Comparison of ENCODE assay signal across 22 cellular contexts in the genomic region with DNA sequence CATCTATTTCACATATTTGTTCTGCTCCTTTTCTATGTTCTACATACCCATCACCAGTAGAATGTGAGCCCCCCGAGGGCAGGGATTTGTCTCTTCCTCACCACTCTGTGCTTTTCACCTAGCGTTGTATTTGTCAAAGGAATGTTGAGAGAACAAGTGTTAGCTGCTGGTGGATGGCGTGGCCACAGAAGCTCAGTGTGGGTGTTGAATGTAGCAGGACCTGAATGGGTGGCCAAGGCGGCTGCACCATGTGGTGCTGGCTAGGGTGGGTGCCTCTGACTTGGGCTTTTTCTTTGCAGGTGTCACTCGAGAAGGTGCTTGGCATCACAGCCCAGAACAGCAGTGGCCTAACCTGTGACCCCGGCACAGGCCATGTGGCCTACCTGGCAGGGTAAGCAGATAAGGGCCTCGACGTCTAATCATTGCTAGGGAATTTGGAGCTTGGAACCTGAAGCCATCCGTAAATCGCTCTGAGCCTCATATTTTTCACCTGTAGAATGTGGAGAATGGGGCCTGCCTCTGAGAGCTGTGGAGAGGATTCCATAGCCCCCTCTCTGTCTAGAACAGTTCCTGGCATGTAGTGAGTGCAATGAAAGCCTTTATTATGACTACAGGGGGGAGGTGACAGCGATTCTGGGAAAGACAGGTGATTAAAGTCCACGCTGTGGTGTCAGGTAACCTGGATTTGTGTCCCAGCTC. TPM values are rescaled to one million over a fixed set of nuclear protein-coding genes. Genes with fewer than 3 reads are reported as not detected.
DNase-seq lines count a peak whose midpoint lies in the region; ATAC-seq and TF ChIP-seq lines count a peak whose summit lies in the region.
"Had no signal": no experiment of that assay in that cellular context is flagged by ENCODE, and none has a peak within 500 bp of the region (broad histone marks: within the 10 kb centered on the region; RNA-seq: fewer than 3 reads in every experiment).

No MANE protein-coding gene starts in this region.

- peak; percentile 44 for DNase-seq in COLO668 (lab: John Stamatoyannopoulos, UW; ENCODE audit: unreplicated experiment)
- DNase-seq in HuH-7 (ENCODE audit: low spot score): peak; percentile 44
- DNase-seq in endodermal cell: no peak
- no peak for DNase-seq in neural crest cell (ENCODE audit: low read depth, low spot score)
- no peak for DNase-seq in lower lobe of right lung
- no peak for DNase-seq in NAMALWA (ENCODE audit: low spot score)
- DNase-seq: activated CD4-positive, alpha-beta T cell treated with anti-CD3 and anti-CD28 coated beads for 48 hours; activated CD8-positive, alpha-beta memory T cell treated with anti-CD3 and anti-CD28 coated beads, Interleukin-2, amount 10 ng/mL, durations not matched to agents 7 days and 5 days; activated T-cell treated with anti-CD3 and anti-CD28 coated beads, Interleukin-2, amount 50 U/mL, for 72 hours; caudate nucleus; CD4-positive, CD25-positive, alpha-beta regulatory T cell; NCI-H2171; NCI-H69; RPMI8226; stimulated activated CD4-positive, alpha-beta T cell treated with anti-CD3 and anti-CD28 coated beads, Interleukin-2, amount 100 ng/mL, for 24 hours; testis had no signal

- H3K9me3 Mint-ChIP-seq in endodermal cell (no peaks in the 10 kb centered on the region), neural crest cell (no peaks in the 10 kb centered on the region)
- no peaks in the 10 kb centered on the region for H3K9me3 Mint-ChIP-seq in activated T-helper 17 cell treated with anti-CD3 and anti-CD28 coated beads, Interleukin-2, amount 50 U/mL, for 72 hours
- H3K9me3 Mint-ChIP-seq: activated naive CD4-positive, alpha-beta T cell treated with anti-CD3 and anti-CD28 coated beads, Interleukin-2, amount 50 U/mL, for 24 hours; activated T-cell treated with anti-CD3 and anti-CD28 coated beads, Interleukin-2, amount 50 U/mL, for 72 hours; CD4-positive, CD25-positive, alpha-beta regulatory T cell; neural progenitor cell; stimulated activated memory B cell treated with anti-CD40 and anti-IgM and Interleukin-4, amounts not matched to agents 10 μg/mL and 1 μg/mL and 100 μg/mL, for 72 hours had no signal

- no peak overlapping the region for H3K27ac ChIP-seq in endodermal cell (ENCODE audit: low read depth, low read length)
- H3K27ac ChIP-seq in lower lobe of right lung: no peak overlapping the region
- H3K27ac ChIP-seq: ascending aorta, neural progenitor cell, testis had no signal

- H3K4me3 ChIP-seq in endodermal cell (ENCODE audit: low read length) (peak overlapping the region; percentile 31), lower lobe of right lung (no peak overlapping the region)
- H3K4me3 ChIP-seq: ascending aorta, neural progenitor cell, testis had no signal

- H3K36me3 Mint-ChIP-seq in endodermal cell (ENCODE audit: low read depth) (peaks cover 28% of the 10 kb centered on the region), neural crest cell (ENCODE audit: low read depth) (peaks cover 6% of the 10 kb centered on the region)
- peaks cover 9% of the 10 kb centered on the region for H3K36me3 Mint-ChIP-seq in activated T-helper 17 cell treated with anti-CD3 and anti-CD28 coated beads, Interleukin-2, amount 50 U/mL, for 72 hours (ENCODE audit: low read depth)
- H3K36me3 Mint-ChIP-seq: activated naive CD4-positive, alpha-beta T cell treated with anti-CD3 and anti-CD28 coated beads, Interleukin-2, amount 50 U/mL, for 24 hours; CD4-positive, CD25-positive, alpha-beta regulatory T cell; stimulated activated memory B cell treated with anti-CD40 and anti-IgM and Interleukin-4, amounts not matched to agents 10 μg/mL and 1 μg/mL and 100 μg/mL, for 72 hours had no signal

- H3K4me1 Mint-ChIP-seq in endodermal cell (peaks cover 19% of the 10 kb centered on the region), neural crest cell (peaks cover 26% of the 10 kb centered on the region)
- H3K4me1 Mint-ChIP-seq in activated T-helper 17 cell treated with anti-CD3 and anti-CD28 coated beads, Interleukin-2, amount 50 U/mL, for 72 hours: peaks cover 5% of the 10 kb centered on the region

- TF ChIP-seq CTCF in endodermal cell (conservative IDR thresholded peaks at IDR 0.05) (no peak), neural crest cell (conservative IDR thresholded peaks at IDR 0.05) (no peak), lower lobe of right lung (IDR thresholded peaks at IDR 0.05) (no peak)

- H3K27me3 ChIP-seq in endodermal cell (ENCODE audit: control insufficient read depth, insufficient read depth, low read length, poor library complexity, severe bottlenecking) (no peaks in the 10 kb centered on the region), lower lobe of right lung (ENCODE audit: low read depth) (no peaks in the 10 kb centered on the region)
- H3K27me3 ChIP-seq: ascending aorta, neural progenitor cell, testis had no signal

- peak overlapping the region; percentile 13 for H3K9ac ChIP-seq in endodermal cell (ENCODE audit: extremely low read depth, low read length, poor library complexity, severe bottlenecking)

- H3K4me1 ChIP-seq in endodermal cell (ENCODE audit: control insufficient read depth, insufficient read depth, low read length): peaks cover 3% of the 10 kb centered on the region
- H3K4me1 ChIP-seq in lower lobe of right lung: peaks cover 11% of the 10 kb centered on the region

- no peak for ATAC-seq in activated T-helper 17 cell treated with anti-CD3 and anti-CD28 coated beads, Interleukin-2, amount 50 U/mL, for 72 hours (replicated peaks)
- ATAC-seq in lower lobe of right lung: no peak
- ATAC-seq: activated CD8-positive, alpha-beta memory T cell treated with anti-CD3 and anti-CD28 coated beads, Interleukin-2, amount 10 ng/mL, durations not matched to agents 7 days and 5 days; activated T-cell treated with anti-CD3 and anti-CD28 coated beads, Interleukin-2, amount 50 U/mL, for 72 hours; stimulated activated memory B cell treated with anti-CD40 and anti-IgM and Interleukin-4, amounts not matched to agents 10 μg/mL and 1 μg/mL and 100 μg/mL, for 72 hours had no signal

- intact Hi-C loops in lower lobe of right lung (cut with DNase I): no loop called here

- peaks cover under 1% of the 10 kb centered on the region for H3K27me3 Mint-ChIP-seq in endodermal cell (ENCODE audit: insufficient read depth)
- H3K27me3 Mint-ChIP-seq in neural crest cell (ENCODE audit: low read depth): no peaks in the 10 kb centered on the region
- no peaks in the 10 kb centered on the region for H3K27me3 Mint-ChIP-seq in activated T-helper 17 cell treated with anti-CD3 and anti-CD28 coated beads, Interleukin-2, amount 50 U/mL, for 72 hours
- H3K27me3 Mint-ChIP-seq: activated CD8-positive, alpha-beta memory T cell treated with anti-CD3 and anti-CD28 coated beads, Interleukin-2, amount 10 ng/mL, durations not matched to agents 7 days and 5 days; activated naive CD4-positive, alpha-beta T cell treated with anti-CD3 and anti-CD28 coated beads, Interleukin-2, amount 50 U/mL, for 24 hours; stimulated activated memory B cell treated with anti-CD40 and anti-IgM and Interleukin-4, amounts not matched to agents 10 μg/mL and 1 μg/mL and 100 μg/mL, for 72 hours had no signal

- H3K9me3 ChIP-seq in endodermal cell (ENCODE audit: control insufficient read depth, low read length) (no peaks in the 10 kb centered on the region), lower lobe of right lung (no peaks in the 10 kb centered on the region)
- H3K9me3 ChIP-seq: ascending aorta, testis had no signal

- peaks cover 17% of the 10 kb centered on the region for H3K36me3 ChIP-seq in endodermal cell (ENCODE audit: control insufficient read depth, insufficient read depth, low read length)
- no peaks in the 10 kb centered on the region for H3K36me3 ChIP-seq in lower lobe of right lung
- H3K36me3 ChIP-seq: ascending aorta, neural progenitor cell had no signal

- 93 to 95% methylated on average over 8 to 12 of the region's 12 CpGs for WGBS in endodermal cell (ENCODE audit: insufficient coverage in 1 of 2, insufficient read length in 1 of 2), 2 experiments

- H3K27ac Mint-ChIP-seq in endodermal cell (peak overlapping the region; percentile 67), neural crest cell (ENCODE audit: unreplicated experiment) (no peak overlapping the region)
- no peak overlapping the region for H3K27ac Mint-ChIP-seq in activated T-helper 17 cell treated with anti-CD3 and anti-CD28 coated beads, Interleukin-2, amount 50 U/mL, for 72 hours
- H3K27ac Mint-ChIP-seq: activated CD8-positive, alpha-beta memory T cell treated with anti-CD3 and anti-CD28 coated beads, Interleukin-2, amount 10 ng/mL, durations not matched to agents 7 days and 5 days; activated naive CD4-positive, alpha-beta T cell treated with anti-CD3 and anti-CD28 coated beads, Interleukin-2, amount 50 U/mL, for 24 hours; activated T-cell treated with anti-CD3 and anti-CD28 coated beads, Interleukin-2, amount 50 U/mL, for 72 hours; neural progenitor cell; stimulated activated memory B cell treated with anti-CD40 and anti-IgM and Interleukin-4, amounts not matched to agents 10 μg/mL and 1 μg/mL and 100 μg/mL, for 72 hours had no signal

- no peak overlapping the region for H3K4me3 Mint-ChIP-seq in endodermal cell
- H3K4me3 Mint-ChIP-seq in neural crest cell: peak overlapping the region; percentile 87
- no peak overlapping the region for H3K4me3 Mint-ChIP-seq in activated T-helper 17 cell treated with anti-CD3 and anti-CD28 coated beads, Interleukin-2, amount 50 U/mL, for 72 hours
- H3K4me3 Mint-ChIP-seq: activated CD8-positive, alpha-beta memory T cell treated with anti-CD3 and anti-CD28 coated beads, Interleukin-2, amount 10 ng/mL, durations not matched to agents 7 days and 5 days; activated naive CD4-positive, alpha-beta T cell treated with anti-CD3 and anti-CD28 coated beads, Interleukin-2, amount 50 U/mL, for 24 hours; activated T-cell treated with anti-CD3 and anti-CD28 coated beads, Interleukin-2, amount 50 U/mL, for 72 hours; neural progenitor cell; stimulated activated memory B cell treated with anti-CD40 and anti-IgM and Interleukin-4, amounts not matched to agents 10 μg/mL and 1 μg/mL and 100 μg/mL, for 72 hours had no signal

RNA-seq across cellular contexts. Expression of a gene that starts 3.9 kb away (rescaled TPM):
- 10 to 100 TPM; 23.5 to 34.4 TPM for total RNA-seq in endodermal cell
- polyA plus RNA-seq in endodermal cell (2013, experiment 1 of 2): 20.2 TPM
- polyA plus RNA-seq in endodermal cell (2013, experiment 2 of 2): 19.0 TPM
- 34.2 and 35.3 TPM in 2 replicates for total RNA-seq in neural crest cell
- 10 to 100 TPM; 19.3 to 33.2 TPM for total RNA-seq in activated T-helper 17 cell treated with anti-CD3 and anti-CD28 coated beads, Interleukin-2, amount 50 U/mL, for 72 hours
- 1.3 TPM for total RNA-seq in lower lobe of right lung
- total RNA-seq: ascending aorta had no signal

RNA-seq across cellular contexts. Expression of a gene that starts 4.5 kb away (rescaled TPM):
- total RNA-seq in endodermal cell: 1 to 10 TPM; 6.7 to 8.9 TPM
- polyA plus RNA-seq in endodermal cell (2013, experiment 1 of 2): 10.2 TPM
- polyA plus RNA-seq in endodermal cell (2013, experiment 2 of 2): 10.3 TPM
- 9.4 and 9.8 TPM in 2 replicates for total RNA-seq in neural crest cell
- total RNA-seq in activated T-helper 17 cell treated with anti-CD3 and anti-CD28 coated beads, Interleukin-2, amount 50 U/mL, for 72 hours: 1 to 10 TPM; 2.3 to 7.9 TPM
- total RNA-seq in lower lobe of right lung: 5.5 TPM
- total RNA-seq: ascending aorta had no signal

RNA-seq across cellular contexts. Expression of a gene that starts 26.0 kb away (rescaled TPM):
- 10 to 100 TPM; 12.6 to 19.7 TPM for total RNA-seq in endodermal cell
- polyA plus RNA-seq in endodermal cell (2013, experiment 1 of 2): 66.8 TPM
- 54.8 TPM for polyA plus RNA-seq in endodermal cell (2013, experiment 2 of 2)
- total RNA-seq in neural crest cell: 33.1 and 37.6 TPM in 2 replicates
- 1 to 10 TPM in 1 of 2 donors, under 1 TPM in 1; 0.89 to 7.1 TPM for total RNA-seq in activated T-helper 17 cell treated with anti-CD3 and anti-CD28 coated beads, Interleukin-2, amount 50 U/mL, for 72 hours
- total RNA-seq in lower lobe of right lung: 8.1 TPM

RNA-seq across cellular contexts. Expression of a gene that starts 44.6 kb away (rescaled TPM):
- total RNA-seq in endodermal cell: 10 to 100 TPM; 36.3 to 38.7 TPM
- polyA plus RNA-seq in endodermal cell (2013, experiment 1 of 2): 21.2 TPM
- 20.8 TPM for polyA plus RNA-seq in endodermal cell (2013, experiment 2 of 2)
- 21.7 and 23.7 TPM in 2 replicates for total RNA-seq in neural crest cell
- 10 to 100 TPM; 39.1 to 69.6 TPM for total RNA-seq in activated T-helper 17 cell treated with anti-CD3 and anti-CD28 coated beads, Interleukin-2, amount 50 U/mL, for 72 hours
- total RNA-seq in lower lobe of right lung: 21.0 TPM

RNA-seq across cellular contexts. Expression of a gene that starts 50.0 kb away (rescaled TPM):
- total RNA-seq in endodermal cell (10 to 100 TPM; 17.1 to 19.3 TPM), neural crest cell (0.30 and 0.54 TPM in 2 replicates), lower lobe of right lung (8.9 TPM)
- 3.4 TPM for polyA plus RNA-seq in endodermal cell (2013, experiment 1 of 2)
- 3.6 TPM for polyA plus RNA-seq in endodermal cell (2013, experiment 2 of 2)
- 1 to 10 TPM; 1.5 to 3.9 TPM for total RNA-seq in activated T-helper 17 cell treated with anti-CD3 and anti-CD28 coated beads, Interleukin-2, amount 50 U/mL, for 72 hours
- total RNA-seq: ascending aorta, SK-MEL-5 had no signal

Comparison
In these comparisons a context has a peak if more than half of its experiments do, and no peak if none do; other contexts are left out.
1. DNase-seq: peak in COLO668 (single experiment) and HuH-7 (single experiment); none in endodermal cell (single experiment), neural crest cell (single experiment), lower lobe of right lung (single experiment) and NAMALWA (single experiment).